In genomic region chr7:94511763-94512162, GRCh38 we compare ENCODE assay signal across 1 cellular context.
TF ChIP-seq lines count a peak whose summit lies in the region.

No MANE protein-coding gene starts in this region.

TF ChIP-seq in GM12878, 131 proteins besides CTCF, POLR2A, EP300 and RAD21 (continued from another document):
- no peak for TF ChIP-seq IKZF2 (IDR thresholded peaks at IDR 0.05)
- TF ChIP-seq ZNF384 (IDR thresholded peaks at IDR 0.05; ENCODE audit: borderline replicate concordance, low read depth, low read length) = no peak
- no peak for TF ChIP-seq MTA3 (IDR thresholded peaks at IDR 0.05; ENCODE audit: borderline replicate concordance, low read length)
- no peak for TF ChIP-seq NBN (IDR thresholded peaks at IDR 0.05)
- TF ChIP-seq RUNX3 (IDR thresholded peaks at IDR 0.05; ENCODE audit: low read length) = no peak
- no peak for TF ChIP-seq ZBTB40 (IDR thresholded peaks at IDR 0.05; ENCODE audit: borderline replicate concordance)
- TF ChIP-seq ZBTB33 (IDR thresholded peaks at IDR 0.05) = no peak
- TF ChIP-seq LARP7 (IDR thresholded peaks at IDR 0.05) = no peak
- no peak for TF ChIP-seq ZSCAN29 (IDR thresholded peaks at IDR 0.05)
- TF ChIP-seq GATAD2B (conservative IDR thresholded peaks at IDR 0.05; ENCODE audit: low read depth) = no peak
- TF ChIP-seq CHD4 (IDR thresholded peaks at IDR 0.05) = no peak
- no peak for TF ChIP-seq SRF (IDR thresholded peaks at IDR 0.05; ENCODE audit: low read depth in 2 of 2, low read length in 2 of 2)
- no peak for TF ChIP-seq MTA2 (IDR thresholded peaks at IDR 0.05; ENCODE audit: low read depth)
- no peak for TF ChIP-seq SMC3 (IDR thresholded peaks at IDR 0.05; ENCODE audit: borderline replicate concordance, low read length)
- TF ChIP-seq NFIC (IDR thresholded peaks at IDR 0.05; ENCODE audit: low read depth, low read length) = no peak
